17 cellular contexts compared by ENCODE assay signal in genomic region chr18:66553824-66554223, GRCh38. TPM values are rescaled to one million over a fixed set of nuclear protein-coding genes. Genes with fewer than 3 reads are reported as not detected.
"Had no signal": no experiment of that assay in that cellular context is flagged by ENCODE, and none has a peak within 500 bp of the region (broad histone marks: within the 10 kb centered on the region; RNA-seq: fewer than 3 reads in every experiment).

No MANE protein-coding gene starts in this region.

- H3K9me3 ChIP-seq: transverse colon had no signal

- H3K4me1 ChIP-seq: transverse colon had no signal

- ATAC-seq: activated T-helper 17 cell treated with anti-CD3 and anti-CD28 coated beads, Interleukin-2, amount 50 U/mL, for 72 hours; naive thymus-derived CD8-positive, alpha-beta T cell had no signal

- DNase-seq: activated CD4-positive, alpha-beta T cell treated with anti-CD3 and anti-CD28 coated beads for 1 hour; activated CD4-positive, alpha-beta T cell treated with anti-CD3 and anti-CD28 coated beads, Interleukin-2, amount 50 U/mL, for 4 hours; activated naive CD4-positive, alpha-beta T cell treated with Interleukin-2 at 50 U/mL for 16 hours; aorta; effector memory CD4-positive, alpha-beta T cell; islet precursor cell; naive thymus-derived CD8-positive, alpha-beta T cell; stimulated activated CD4-positive, alpha-beta T cell treated with anti-CD3 and anti-CD28 coated beads, Interleukin-4, amount 100 ng/mL, for 4 hours; stimulated activated CD8-positive, alpha-beta memory T cell treated with anti-CD3 and anti-CD28 coated beads, Interleukin-4, amount 100 ng/mL, for 48 hours; stimulated activated naive CD4-positive, alpha-beta T cell treated with Interleukin-2 at 50 U/mL for 16 hours; transverse colon had no signal

- H3K27me3 ChIP-seq: transverse colon had no signal

- H3K36me3 ChIP-seq: transverse colon had no signal

- H3K4me3 ChIP-seq: skin epidermis, transverse colon had no signal

- H3K27ac ChIP-seq: epithelial cell of prostate, skin epidermis, transverse colon, VCaP had no signal

RNA-seq across cellular contexts. Expression of gene CDH19, which starts 50.1 kb away (rescaled TPM):
- total RNA-seq: activated T-helper 17 cell treated with anti-CD3 and anti-CD28 coated beads, Interleukin-2, amount 50 U/mL, for 72 hours; naive thymus-derived CD8-positive, alpha-beta T cell; renal cortical epithelial cell; T-helper 1 cell treated with Interleukin-12 subunit alpha and Interleukin-12 subunit beta and Interleukin-4 antibody, amounts not matched to agents 30 ng/mL and 1 ng/mL, for 36 hours had no signal
- polyA plus RNA-seq: naive thymus-derived CD8-positive, alpha-beta T cell had no signal
